8 cellular contexts compared by ENCODE assay signal in the genomic region with DNA sequence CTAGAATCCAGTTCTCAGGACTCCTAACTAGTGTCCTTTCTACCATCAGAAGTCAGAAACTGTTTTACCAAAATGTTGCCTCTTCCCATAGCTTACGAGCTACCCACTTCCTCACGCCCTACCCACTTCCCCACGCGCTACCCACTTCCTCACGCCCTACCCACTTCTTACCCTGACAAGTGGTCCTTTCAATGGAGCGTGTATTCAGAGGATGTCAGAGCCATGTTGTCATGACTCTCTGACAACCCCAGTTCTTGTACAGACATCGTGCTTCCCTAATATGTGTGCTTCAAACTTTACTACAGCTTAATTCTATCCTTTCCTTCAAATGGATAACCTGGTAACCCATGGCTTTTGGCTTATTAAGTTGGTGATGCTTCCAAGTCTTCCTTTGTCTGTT.
A peak's percentile ranks its signal among the peaks of the same experiment; 100 is the strongest.
DNase-seq lines count a peak whose midpoint lies in the region; ATAC-seq lines count a peak whose summit lies in the region.

No MANE protein-coding gene starts in this region.

- H3K4me1 Mint-ChIP-seq in activated CD4-positive, alpha-beta memory T cell treated with anti-CD3 and anti-CD28 coated beads, Interleukin-2, amount 10 ng/mL, durations not matched to agents 7 days and 5 days, result peaks cover 12% of the 10 kb centered on the region

- no peak overlapping the region for H3K4me3 Mint-ChIP-seq in activated CD4-positive, alpha-beta memory T cell treated with anti-CD3 and anti-CD28 coated beads, Interleukin-2, amount 10 ng/mL, durations not matched to agents 7 days and 5 days

- no peaks in the 10 kb centered on the region for H3K36me3 Mint-ChIP-seq in activated CD4-positive, alpha-beta memory T cell treated with anti-CD3 and anti-CD28 coated beads, Interleukin-2, amount 10 ng/mL, durations not matched to agents 7 days and 5 days (ENCODE audit: low read depth)

- H3K27me3 Mint-ChIP-seq in activated CD4-positive, alpha-beta memory T cell treated with anti-CD3 and anti-CD28 coated beads, Interleukin-2, amount 10 ng/mL, durations not matched to agents 7 days and 5 days, result peaks cover 2% of the 10 kb centered on the region

- CTCF ChIA-PET in activated CD4-positive, alpha-beta memory T cell treated with anti-CD3 and anti-CD28 coated beads, Interleukin-2, amount 10 ng/mL, durations not matched to agents 7 days and 5 days (lab: Charles Lee), result interaction anchor here (0.7 to 1.9 kb wide), 6 partner anchors 9 to 477 kb away, joined by 3 to 7 read pairs (median 4); no protein-coding TSS in a partner anchor

- ATAC-seq in GM18907 (IDR thresholded peaks at IDR 0.05; ENCODE audit: unreplicated experiment), result peak; percentile 45
- peak; percentile 20 for ATAC-seq in HG02973 (IDR thresholded peaks at IDR 0.05; ENCODE audit: unreplicated experiment)

- POLR2A ChIA-PET in activated CD4-positive, alpha-beta memory T cell treated with anti-CD3 and anti-CD28 coated beads, Interleukin-2, amount 10 ng/mL, durations not matched to agents 7 days and 5 days (lab: Charles Lee), result interaction anchor here (1.1 kb wide), 1 partner anchor 51 kb away, joined by 3 read pairs; a partner anchor contains a TSS

- peak; percentile 2 for DNase-seq in Ammon's horn (ENCODE audit: low spot score)
- peak; percentile 43 for DNase-seq in activated CD4-positive, alpha-beta memory T cell treated with anti-CD3 and anti-CD28 coated beads, Interleukin-2, amount 10 ng/mL, durations not matched to agents 7 days and 5 days
- no peak for DNase-seq in iPS-NIHi7 (ENCODE audit: extremely low spot score)
- DNase-seq in SKM-1 treated with dmso at 0.1 percent for 144 hours (lab: John Stamatoyannopoulos, UW; ENCODE audit: unreplicated experiment), result no peak
- DNase-seq in DMS114 treated with DMSO at 0.1 percent for 48 hours (lab: John Stamatoyannopoulos, UW; ENCODE audit: unreplicated experiment), result no peak
- no peak for DNase-seq in ecto neural progenitor cell (ENCODE audit: low spot score)

- H3K27ac Mint-ChIP-seq in activated CD4-positive, alpha-beta memory T cell treated with anti-CD3 and anti-CD28 coated beads, Interleukin-2, amount 10 ng/mL, durations not matched to agents 7 days and 5 days, result no peak overlapping the region

- H3K9me3 Mint-ChIP-seq in activated CD4-positive, alpha-beta memory T cell treated with anti-CD3 and anti-CD28 coated beads, Interleukin-2, amount 10 ng/mL, durations not matched to agents 7 days and 5 days, result no peaks in the 10 kb centered on the region

Comparison
In these comparisons a context has a peak if more than half of its experiments do, and no peak if none do; other contexts are left out.
1. DNase-seq: peak in Ammon's horn (single experiment) and activated CD4-positive, alpha-beta memory T cell treated with anti-CD3 and anti-CD28 coated beads, Interleukin-2, amount 10 ng/mL, durations not matched to agents 7 days and 5 days (single experiment); none in iPS-NIHi7 (single experiment), SKM-1 treated with dmso at 0.1 percent for 144 hours (single experiment), DMS114 treated with DMSO at 0.1 percent for 48 hours (single experiment) and ecto neural progenitor cell (single experiment).